1 cellular context compared by ENCODE assay signal in the genomic region with DNA sequence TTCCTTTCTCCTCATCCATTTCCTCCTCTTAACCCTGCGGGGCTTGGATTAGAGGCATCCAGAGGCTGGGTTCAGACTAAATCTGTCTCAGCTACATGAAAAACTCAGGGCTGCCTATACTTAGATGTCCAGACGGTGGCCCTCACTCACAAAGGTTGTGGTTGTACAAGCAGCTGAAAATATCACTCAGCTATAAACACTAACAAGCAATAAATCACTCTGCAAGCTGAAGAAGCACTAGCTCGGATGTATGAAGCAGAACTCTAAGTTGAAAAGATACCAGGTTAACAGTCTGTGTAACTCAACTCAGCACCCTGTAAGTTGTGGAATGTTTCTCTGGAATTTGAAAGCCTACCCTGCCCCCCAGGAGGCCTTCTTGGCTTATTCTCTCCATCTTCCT.
TF ChIP-seq lines count a peak whose summit lies in the region.

No MANE protein-coding gene starts in this region.

TF ChIP-seq in GM23338, 12 proteins besides CTCF, POLR2A, EP300 and RAD21 (continued from another document):
- TF ChIP-seq, protein P1, sequence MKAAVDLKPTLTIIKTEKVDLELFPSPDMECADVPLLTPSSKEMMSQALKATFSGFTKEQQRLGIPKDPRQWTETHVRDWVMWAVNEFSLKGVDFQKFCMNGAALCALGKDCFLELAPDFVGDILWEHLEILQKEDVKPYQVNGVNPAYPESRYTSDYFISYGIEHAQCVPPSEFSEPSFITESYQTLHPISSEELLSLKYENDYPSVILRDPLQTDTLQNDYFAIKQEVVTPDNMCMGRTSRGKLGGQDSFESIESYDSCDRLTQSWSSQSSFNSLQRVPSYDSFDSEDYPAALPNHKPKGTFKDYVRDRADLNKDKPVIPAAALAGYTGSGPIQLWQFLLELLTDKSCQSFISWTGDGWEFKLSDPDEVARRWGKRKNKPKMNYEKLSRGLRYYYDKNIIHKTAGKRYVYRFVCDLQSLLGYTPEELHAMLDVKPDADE (IDR thresholded peaks at IDR 0.05) = no peak
- TF ChIP-seq ZNF114 (CRISPR knock-in tag; IDR thresholded peaks at IDR 0.05) (no peak), ZNF331 (CRISPR knock-in tag; IDR thresholded peaks at IDR 0.05; ENCODE audit: low read depth) (no peak), POLR2AphosphoS5 (IDR thresholded peaks at IDR 0.05; ENCODE audit: low read depth) (no peak), NANOG (IDR thresholded peaks at IDR 0.05; ENCODE audit: borderline replicate concordance) (no peak), CREB1 (CRISPR knock-in tag; IDR thresholded peaks at IDR 0.05; ENCODE audit: low read depth) (no peak), EZH2 (IDR thresholded peaks at IDR 0.05; ENCODE audit: low read depth, unreplicated experiment) (no peak)
- TF ChIP-seq, protein P2, sequence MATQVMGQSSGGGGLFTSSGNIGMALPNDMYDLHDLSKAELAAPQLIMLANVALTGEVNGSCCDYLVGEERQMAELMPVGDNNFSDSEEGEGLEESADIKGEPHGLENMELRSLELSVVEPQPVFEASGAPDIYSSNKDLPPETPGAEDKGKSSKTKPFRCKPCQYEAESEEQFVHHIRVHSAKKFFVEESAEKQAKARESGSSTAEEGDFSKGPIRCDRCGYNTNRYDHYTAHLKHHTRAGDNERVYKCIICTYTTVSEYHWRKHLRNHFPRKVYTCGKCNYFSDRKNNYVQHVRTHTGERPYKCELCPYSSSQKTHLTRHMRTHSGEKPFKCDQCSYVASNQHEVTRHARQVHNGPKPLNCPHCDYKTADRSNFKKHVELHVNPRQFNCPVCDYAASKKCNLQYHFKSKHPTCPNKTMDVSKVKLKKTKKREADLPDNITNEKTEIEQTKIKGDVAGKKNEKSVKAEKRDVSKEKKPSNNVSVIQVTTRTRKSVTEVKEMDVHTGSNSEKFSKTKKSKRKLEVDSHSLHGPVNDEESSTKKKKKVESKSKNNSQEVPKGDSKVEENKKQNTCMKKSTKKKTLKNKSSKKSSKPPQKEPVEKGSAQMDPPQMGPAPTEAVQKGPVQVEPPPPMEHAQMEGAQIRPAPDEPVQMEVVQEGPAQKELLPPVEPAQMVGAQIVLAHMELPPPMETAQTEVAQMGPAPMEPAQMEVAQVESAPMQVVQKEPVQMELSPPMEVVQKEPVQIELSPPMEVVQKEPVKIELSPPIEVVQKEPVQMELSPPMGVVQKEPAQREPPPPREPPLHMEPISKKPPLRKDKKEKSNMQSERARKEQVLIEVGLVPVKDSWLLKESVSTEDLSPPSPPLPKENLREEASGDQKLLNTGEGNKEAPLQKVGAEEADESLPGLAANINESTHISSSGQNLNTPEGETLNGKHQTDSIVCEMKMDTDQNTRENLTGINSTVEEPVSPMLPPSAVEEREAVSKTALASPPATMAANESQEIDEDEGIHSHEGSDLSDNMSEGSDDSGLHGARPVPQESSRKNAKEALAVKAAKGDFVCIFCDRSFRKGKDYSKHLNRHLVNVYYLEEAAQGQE (IDR thresholded peaks at IDR 0.05; ENCODE audit: unreplicated experiment) = no peak
